In the genomic region with DNA sequence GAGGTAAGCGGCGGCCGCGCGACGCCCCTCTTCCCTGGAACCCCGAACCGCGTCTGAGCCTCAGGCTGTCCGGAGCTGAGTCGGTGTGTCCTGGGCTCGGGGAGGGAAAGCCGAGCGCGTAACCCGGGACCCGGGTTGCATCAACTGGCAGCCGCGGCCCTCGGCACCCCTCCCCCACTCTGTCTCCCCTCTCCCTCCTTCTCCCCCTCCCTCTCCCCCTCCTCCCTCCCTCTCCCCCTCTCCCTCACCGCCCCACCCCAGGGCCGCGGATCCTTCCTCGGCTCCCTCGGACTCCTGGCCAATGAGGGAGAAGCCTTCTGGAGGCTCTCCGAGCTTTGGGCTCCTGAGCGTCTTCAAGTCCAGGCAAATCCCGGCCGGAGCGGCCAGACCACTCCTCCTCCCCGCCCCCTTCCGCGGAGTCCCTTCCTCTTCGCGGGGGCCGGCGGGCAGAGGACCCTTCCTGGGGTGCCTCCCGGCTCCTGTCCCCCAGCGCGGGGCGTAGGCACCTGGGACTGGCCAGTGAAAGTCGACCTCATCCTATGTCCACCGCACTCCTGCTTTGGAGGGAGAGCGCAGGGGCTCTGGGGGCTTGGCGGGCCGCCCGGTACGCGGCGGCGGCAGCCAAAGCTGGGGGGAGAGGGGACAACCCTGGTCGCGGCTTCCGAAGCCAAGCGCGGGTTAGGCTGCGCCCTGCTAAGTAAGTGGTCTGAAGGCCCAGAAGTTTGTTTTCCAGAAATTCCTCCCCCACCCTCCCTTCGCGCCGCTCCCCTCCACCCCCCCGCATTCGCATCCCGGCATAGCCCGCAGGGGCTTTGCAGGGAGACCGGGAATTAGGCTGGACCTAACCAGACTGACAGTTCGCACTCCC, we compare ENCODE assay signal across 7 cellular contexts. TPM values are rescaled to one million over a fixed set of nuclear protein-coding genes. Genes with fewer than 3 reads are reported as not detected.
DNase-seq lines count a peak whose midpoint lies in the region; ATAC-seq and TF ChIP-seq lines count a peak whose summit lies in the region.

No MANE protein-coding gene starts in this region.

- ATAC-seq in right lobe of liver: peak; percentile 18 to 29 (median 22)
- ATAC-seq in stimulated activated memory B cell treated with anti-CD40 and anti-IgM and Interleukin-4, amounts not matched to agents 10 μg/mL and 1 μg/mL and 100 μg/mL, for 72 hours: no peak

- H3K36me3 ChIP-seq in GM06990 (ENCODE audit: control insufficient read depth, insufficient read depth, low read length) (no peaks in the 10 kb centered on the region; the same call in none of the 2 replicates), right lobe of liver (no peaks in the 10 kb centered on the region)

- WGBS in right lobe of liver (ENCODE audit: insufficient coverage, low coverage, low lambda C conversion rate, missing lambda C conversion rate): 1% methylated on average over 18 of the region's 66 CpGs

- H3K9me3 ChIP-seq in right lobe of liver: no peaks in the 10 kb centered on the region

- peaks cover 0 to 49% (median 11%) of the 10 kb centered on the region in 4 donors for H3K4me1 ChIP-seq in right lobe of liver

- H3K27me3 ChIP-seq in GM06990 (replicated peaks; ENCODE audit: control insufficient read depth, insufficient read depth, low read length) (no peaks in the 10 kb centered on the region), dorsolateral prefrontal cortex (no peaks in the 10 kb centered on the region), right lobe of liver (no peaks in the 10 kb centered on the region)

- peak overlapping the region; percentile 89 for H3K4me3 Mint-ChIP-seq in stimulated activated memory B cell treated with anti-CD40 and anti-IgM and Interleukin-4, amounts not matched to agents 10 μg/mL and 1 μg/mL and 100 μg/mL, for 72 hours

- no peak for TF ChIP-seq POLR2A in right lobe of liver (IDR thresholded peaks at IDR 0.05)

- DNase-seq in GM06990 (ENCODE audit: extremely low read depth, insufficient read length) (peak; percentile 38), UCSD-AML1 (lab: John Stamatoyannopoulos, UW; ENCODE audit: unreplicated experiment) (peak; percentile 47), dorsolateral prefrontal cortex (peak in 8 of 10 donors; percentile 28 to 63 (median 46)), right lobe of liver (peak; percentile 71 to 77 (median 73)), NCI-H2081 treated with DMSO at 0.1 percent for 48 hours (lab: John Stamatoyannopoulos, UW) (no peak)

- H3K4me3 ChIP-seq in GM06990 (replicated peaks; ENCODE audit: low read depth, low read length): peak overlapping the region; percentile 94
- H3K4me3 ChIP-seq in dorsolateral prefrontal cortex: peak overlapping the region; percentile 68 to 100 (median 95)
- peak overlapping the region; percentile 81 to 99 (median 99) for H3K4me3 ChIP-seq in right lobe of liver

- H3K27ac ChIP-seq in dorsolateral prefrontal cortex (peak overlapping the region in 54 of 59 donors; percentile 41 to 94 (median 82)), right lobe of liver (peak overlapping the region; percentile 67 to 88 (median 83))

- H3K4me1 Mint-ChIP-seq in stimulated activated memory B cell treated with anti-CD40 and anti-IgM and Interleukin-4, amounts not matched to agents 10 μg/mL and 1 μg/mL and 100 μg/mL, for 72 hours: peaks cover 20% of the 10 kb centered on the region

- H3K27ac Mint-ChIP-seq in stimulated activated memory B cell treated with anti-CD40 and anti-IgM and Interleukin-4, amounts not matched to agents 10 μg/mL and 1 μg/mL and 100 μg/mL, for 72 hours: peak overlapping the region; percentile 55

- intact Hi-C loops in dorsolateral prefrontal cortex (cut with DNase I) (loop anchor here (2.0 to 10.0 kb wide), 5 partner anchors 67 to 345 kb away; a partner anchor contains a TSS), right lobe of liver (cut with DNase I) (no loop called here)

- no peaks in the 10 kb centered on the region for H3K36me3 Mint-ChIP-seq in stimulated activated memory B cell treated with anti-CD40 and anti-IgM and Interleukin-4, amounts not matched to agents 10 μg/mL and 1 μg/mL and 100 μg/mL, for 72 hours

- no peak for TF ChIP-seq RAD21 in Ishikawa (IDR thresholded peaks at IDR 0.05; ENCODE audit: low read depth)

- TF ChIP-seq EP300 in Ishikawa (IDR thresholded peaks at IDR 0.05; ENCODE audit: borderline replicate concordance): no peak

- H3K9me3 Mint-ChIP-seq in stimulated activated memory B cell treated with anti-CD40 and anti-IgM and Interleukin-4, amounts not matched to agents 10 μg/mL and 1 μg/mL and 100 μg/mL, for 72 hours: no peaks in the 10 kb centered on the region

- TF ChIP-seq CTCF in GM06990 (IDR thresholded peaks at IDR 0.05; ENCODE audit: insufficient read depth, low read length, poor library complexity, severe bottlenecking) (no peak), dorsolateral prefrontal cortex (IDR thresholded peaks at IDR 0.05 in 54 of 56, conservative IDR thresholded peaks at IDR 0.05 in 2 of 56; ENCODE audit: low read depth in 1 of 56, partially characterized antibody in 56 of 56) (no peak), right lobe of liver (IDR thresholded peaks at IDR 0.05) (no peak)

- peaks cover 9% of the 10 kb centered on the region for H3K27me3 Mint-ChIP-seq in stimulated activated memory B cell treated with anti-CD40 and anti-IgM and Interleukin-4, amounts not matched to agents 10 μg/mL and 1 μg/mL and 100 μg/mL, for 72 hours

TF ChIP-seq in Ishikawa, 13 proteins besides CTCF, POLR2A, EP300 and RAD21:
- TF ChIP-seq ZBTB7A (IDR thresholded peaks at IDR 0.05; ENCODE audit: low read depth) (peak; percentile 95), FOXM1 (IDR thresholded peaks at IDR 0.05; ENCODE audit: borderline replicate concordance, low read depth) (no peak)
- TF ChIP-seq, protein P1, sequence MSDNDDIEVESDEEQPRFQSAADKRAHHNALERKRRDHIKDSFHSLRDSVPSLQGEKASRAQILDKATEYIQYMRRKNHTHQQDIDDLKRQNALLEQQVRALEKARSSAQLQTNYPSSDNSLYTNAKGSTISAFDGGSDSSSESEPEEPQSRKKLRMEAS (IDR thresholded peaks at IDR 0.05): 0 out of 2 replicates have a peak, but pooled peaks have one; percentile 23

RNA-seq across cellular contexts. Expression of a gene that starts 0.9 kb away (rescaled TPM):
- total RNA-seq in dorsolateral prefrontal cortex: 10 to 100 TPM in 101 of 120 experiments, 1 to 10 TPM in 19; 6.5 to 26.1 (median 11.8) TPM
- 10 to 100 TPM in 4 of 6 experiments, 1 to 10 TPM in 2; 4.5 to 17.9 (median 14.0) TPM for total RNA-seq in right lobe of liver

RNA-seq across cellular contexts. Expression of a gene that starts 24.2 kb away (rescaled TPM):
- 100 to 1,000 TPM in 117 of 120 experiments, 10 to 100 TPM in 3; 83.1 to 262 (median 175) TPM for total RNA-seq in dorsolateral prefrontal cortex
- 100 to 1,000 TPM in 4 of 6 experiments, 10 to 100 TPM in 2; 86.7 to 315 (median 116) TPM for total RNA-seq in right lobe of liver

RNA-seq across cellular contexts. Expression of a gene that starts 27.3 kb away (rescaled TPM):
- total RNA-seq in dorsolateral prefrontal cortex (10 to 100 TPM; 54.5 to 95.1 (median 72.1) TPM), right lobe of liver (10 to 100 TPM; 22.2 to 34.4 (median 28.2) TPM)

Comparison
In these comparisons a context has a peak if more than half of its experiments do, and no peak if none do; other contexts are left out.
1. intact Hi-C loops: an anchor here in dorsolateral prefrontal cortex (2.0 to 10.0 kb wide); none called in right lobe of liver.